In genomic region chr15:92677998-92678397, GRCh38 we compare ENCODE assay signal across 29 cellular contexts. TPM values are rescaled to one million over a fixed set of nuclear protein-coding genes. Genes with fewer than 3 reads are reported as not detected.
A peak's percentile ranks its signal among the peaks of the same experiment; 100 is the strongest.
DNase-seq lines count a peak whose midpoint lies in the region; ATAC-seq and TF ChIP-seq lines count a peak whose summit lies in the region.
"Had no signal": no experiment of that assay in that cellular context is flagged by ENCODE, and none has a peak within 500 bp of the region (broad histone marks: within the 10 kb centered on the region; RNA-seq: fewer than 3 reads in every experiment).

No MANE protein-coding gene starts in this region.

- H3K27ac ChIP-seq in VCaP, result peak overlapping the region; percentile 97
- no peak overlapping the region for H3K27ac ChIP-seq in trophoblast cell (ENCODE audit: low read depth, low read length)
- H3K27ac ChIP-seq: esophagus squamous epithelium, HL-60, neutrophil, psoas muscle, SJCRH30, spleen, vagina had no signal

- no peak overlapping the region for H2AFZ ChIP-seq in trophoblast cell (ENCODE audit: insufficient read depth, low read length, poor library complexity)

- H2BK12ac ChIP-seq in trophoblast cell (ENCODE audit: low read length), result no peak overlapping the region

- no peaks in the 10 kb centered on the region for H3K79me1 ChIP-seq in trophoblast cell (ENCODE audit: low read length)

- no peaks in the 10 kb centered on the region for H3K79me2 ChIP-seq in trophoblast cell (ENCODE audit: control insufficient read depth, insufficient read depth, low read length, poor library complexity)

- H2AK5ac ChIP-seq in trophoblast cell (ENCODE audit: low read length), result no peak overlapping the region

- no peaks in the 10 kb centered on the region for H3K36me3 ChIP-seq in trophoblast cell (ENCODE audit: control insufficient read depth in 1 of 2, insufficient read depth in 2 of 2, low read length in 2 of 2)
- H3K36me3 ChIP-seq: esophagus squamous epithelium, neutrophil, SJCRH30, spleen, vagina had no signal

- WGBS in trophoblast cell (ENCODE audit: extremely low coverage, insufficient coverage, insufficient read length), result no CpG with 5 or more reads among the region's 4 CpGs

- no peaks in the 10 kb centered on the region for H3K36me3 Mint-ChIP-seq in natural killer cell
- H3K36me3 Mint-ChIP-seq: stimulated activated memory B cell treated with anti-CD40 and anti-IgM and Interleukin-4, amounts not matched to agents 10 μg/mL and 1 μg/mL and 100 μg/mL, for 72 hours; T-cell had no signal

- H4K91ac ChIP-seq in trophoblast cell (ENCODE audit: low read depth, low read length), result no peak overlapping the region

- peak overlapping the region; percentile 38 for H3K9ac ChIP-seq in trophoblast cell (ENCODE audit: low read length)

- H3K4ac ChIP-seq in trophoblast cell (ENCODE audit: low read depth, low read length), result no peak overlapping the region

- intact Hi-C loops in natural killer cell (cut with micrococcal nuclease), result no loop called here

- no peaks in the 10 kb centered on the region for H3K4me1 ChIP-seq in trophoblast cell (ENCODE audit: control insufficient read depth in 1 of 2, insufficient read depth in 2 of 2, low read length in 2 of 2)
- H3K4me1 ChIP-seq: psoas muscle had no signal

- DNase-seq in LHCN-M2 (ENCODE audit: low read depth) (peak; percentile 41), fibroblast of mammary gland (ENCODE audit: low read depth) (peak; percentile 80), trophoblast cell (no peak), KG1 (lab: John Stamatoyannopoulos, UW) (no peak), dedifferentiated amniotic fluid mesenchymal stem cell (ENCODE audit: extremely low spot score) (no peak), natural killer cell (no peak)
- DNase-seq: activated CD8-positive, alpha-beta T cell treated with anti-CD3 and anti-CD28 coated beads for 36 hours; activated effector memory CD4-positive, alpha-beta T cell treated with Interleukin-2 at 50 U/mL for 16 hours; C1 segment of cervical spinal cord; effector memory CD4-positive, alpha-beta T cell; esophagus squamous epithelium; HCEC 1CT; kidney; mammary epithelial cell; NCI-H2029 treated with DMSO at 0.1 percent for 48 hours; NCI-H446; NK-92 treated with Interleukin-12 subunit alpha and Interleukin-12 subunit beta, amount 100 ng/mL, for 24 hours; psoas muscle; SJCRH30; spleen; stimulated activated CD4-positive, alpha-beta T cell treated with anti-CD3 and anti-CD28 coated beads, Interleukin-2, amount 100 ng/mL, for 48 hours; T-cell had no signal

- no peak overlapping the region for H2BK5ac ChIP-seq in trophoblast cell (ENCODE audit: low read depth, low read length, poor library complexity)

- H3K4me3 Mint-ChIP-seq in natural killer cell, result no peak overlapping the region
- H3K4me3 Mint-ChIP-seq: activated CD8-positive, alpha-beta T cell treated with anti-CD3 and anti-CD28 coated beads for 36 hours; stimulated activated memory B cell treated with anti-CD40 and anti-IgM and Interleukin-4, amounts not matched to agents 10 μg/mL and 1 μg/mL and 100 μg/mL, for 72 hours; T-cell had no signal

- H2BK120ac ChIP-seq in trophoblast cell (ENCODE audit: insufficient read depth, low read length, poor library complexity), result no peak overlapping the region

- no peaks in the 10 kb centered on the region for H3K27me3 ChIP-seq in trophoblast cell (ENCODE audit: insufficient read depth, low read length)
- H3K27me3 ChIP-seq: SJCRH30, spleen, vagina had no signal

- H3K9me3 Mint-ChIP-seq in natural killer cell, result no peaks in the 10 kb centered on the region
- H3K9me3 Mint-ChIP-seq: activated CD8-positive, alpha-beta T cell treated with anti-CD3 and anti-CD28 coated beads for 36 hours; stimulated activated memory B cell treated with anti-CD40 and anti-IgM and Interleukin-4, amounts not matched to agents 10 μg/mL and 1 μg/mL and 100 μg/mL, for 72 hours; T-cell had no signal

- peaks cover 9 to 20% of the 10 kb centered on the region in 2 donors for H3K27me3 Mint-ChIP-seq in natural killer cell (ENCODE audit: low read depth in 2 of 2)

- H3K27ac Mint-ChIP-seq in natural killer cell, result no peak overlapping the region
- H3K27ac Mint-ChIP-seq: activated CD8-positive, alpha-beta T cell treated with anti-CD3 and anti-CD28 coated beads for 36 hours; stimulated activated memory B cell treated with anti-CD40 and anti-IgM and Interleukin-4, amounts not matched to agents 10 μg/mL and 1 μg/mL and 100 μg/mL, for 72 hours; T-cell had no signal

- no peak overlapping the region for H3K4me2 ChIP-seq in trophoblast cell (ENCODE audit: low read length)

- H3K4me3 ChIP-seq in fibroblast of mammary gland (ENCODE audit: control insufficient read depth, low read depth, low read length) (no peak overlapping the region), trophoblast cell (ENCODE audit: low read depth, low read length) (no peak overlapping the region)
- H3K4me3 ChIP-seq: esophagus squamous epithelium, psoas muscle, SJCRH30, spleen, vagina had no signal

- TF ChIP-seq CTCF in VCaP (conservative IDR thresholded peaks at IDR 0.05) (no peak), fibroblast of mammary gland (conservative IDR thresholded peaks at IDR 0.05; ENCODE audit: control insufficient read depth, insufficient read depth, low read depth, low read length) (no peak), natural killer cell (IDR thresholded peaks at IDR 0.05) (no peak)

- H3K18ac ChIP-seq in trophoblast cell (ENCODE audit: low read length), result no peak overlapping the region

- H3K23ac ChIP-seq in trophoblast cell (ENCODE audit: low read length), result no peak overlapping the region

- no peaks in the 10 kb centered on the region for H3K4me1 Mint-ChIP-seq in natural killer cell
- H3K4me1 Mint-ChIP-seq: stimulated activated memory B cell treated with anti-CD40 and anti-IgM and Interleukin-4, amounts not matched to agents 10 μg/mL and 1 μg/mL and 100 μg/mL, for 72 hours; T-cell had no signal

- H4K12ac ChIP-seq in trophoblast cell (ENCODE audit: low read depth, low read length), result no peak overlapping the region

- H3K14ac ChIP-seq in trophoblast cell (ENCODE audit: low read length), result no peak overlapping the region

- H3K9me3 ChIP-seq in trophoblast cell (ENCODE audit: insufficient read depth, low read depth, low read length), result no peaks in the 10 kb centered on the region
- H3K9me3 ChIP-seq: esophagus squamous epithelium, neutrophil, psoas muscle, spleen, vagina had no signal

- no peak for ATAC-seq in natural killer cell
- ATAC-seq: activated CD4-positive, CD25-positive, alpha-beta regulatory T cell treated with anti-CD3 and anti-CD28 coated beads, Interleukin-2, amount 50 U/mL, for 24 hours; activated CD8-positive, alpha-beta T cell treated with anti-CD3 and anti-CD28 coated beads for 36 hours; Panc1; psoas muscle; stimulated activated memory B cell treated with anti-CD40 and anti-IgM and Interleukin-4, amounts not matched to agents 10 μg/mL and 1 μg/mL and 100 μg/mL, for 72 hours; T-cell had no signal

- H4K8ac ChIP-seq in trophoblast cell (ENCODE audit: low read depth, low read length), result no peak overlapping the region

RNA-seq across cellular contexts. Expression of gene FAM174B, which starts 22.4 kb away (rescaled TPM):
- total RNA-seq in LHCN-M2 (2014; rRNA removed) (9.6 and 14.8 TPM in 2 replicates), natural killer cell (1 to 10 TPM in 1 of 3 donors, under 1 TPM in 2; 0.68 to 2.6 (median 0.88) TPM)
- 10.6 TPM for polyA plus RNA-seq in LHCN-M2 (2012)
- polyA plus RNA-seq in trophoblast cell (2013), result 4.7 and 5.0 TPM in 2 replicates

Comparison
In these comparisons a context has a peak if more than half of its experiments do, and no peak if none do; other contexts are left out.
1. DNase-seq: peak in LHCN-M2 (single experiment) and fibroblast of mammary gland (single experiment); none in trophoblast cell (0 of 2), KG1 (single experiment), dedifferentiated amniotic fluid mesenchymal stem cell (single experiment) and natural killer cell (single experiment).